10 cellular contexts compared by ENCODE assay signal in the genomic region with DNA sequence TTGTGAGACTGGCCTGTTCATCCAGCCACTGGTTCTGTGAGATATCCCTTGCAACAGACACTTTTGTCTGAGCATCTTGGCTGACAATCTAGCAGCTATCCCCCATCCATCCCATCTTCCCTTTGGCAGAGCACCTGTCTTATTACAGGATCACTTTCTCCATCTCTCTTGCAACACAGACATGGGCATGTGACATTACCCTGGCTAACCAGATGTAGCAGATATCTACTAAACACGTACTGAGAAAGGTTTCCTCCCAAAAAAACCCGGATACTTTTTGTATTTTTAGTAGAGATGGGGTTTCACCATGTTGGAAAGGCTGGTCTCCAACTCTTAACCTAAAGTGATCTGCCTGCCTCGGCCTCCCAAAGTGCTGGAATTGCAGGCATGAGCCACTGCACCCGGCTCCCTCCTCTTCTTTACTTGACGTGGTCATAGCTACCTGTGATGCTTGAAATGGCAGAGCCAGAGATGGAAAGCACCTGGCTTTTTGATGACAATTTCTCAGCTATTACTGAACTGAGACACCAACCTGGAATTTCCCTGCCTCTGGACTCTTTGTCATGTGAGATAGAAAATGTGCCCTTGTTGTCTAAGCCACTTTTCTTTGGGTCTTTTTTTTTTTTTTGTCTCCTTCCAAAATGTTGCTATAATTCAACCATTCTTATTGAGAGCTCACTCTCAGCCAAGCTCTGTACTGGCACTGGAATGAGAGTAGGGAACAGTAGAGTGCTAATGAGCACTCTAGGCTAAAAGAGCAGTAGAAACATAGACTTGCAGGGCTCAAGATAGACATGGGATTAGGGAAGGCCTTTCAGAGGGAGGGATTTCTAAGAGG. TPM values are rescaled to one million over a fixed set of nuclear protein-coding genes. Genes with fewer than 3 reads are reported as not detected.
A peak's percentile ranks its signal among the peaks of the same experiment; 100 is the strongest.
DNase-seq lines count a peak whose midpoint lies in the region; ATAC-seq, FAIRE-seq and TF ChIP-seq lines count a peak whose summit lies in the region.
"Had no signal": no experiment of that assay in that cellular context is flagged by ENCODE, and none has a peak within 500 bp of the region (broad histone marks: within the 10 kb centered on the region; RNA-seq: fewer than 3 reads in every experiment).

No MANE protein-coding gene starts in this region.

- FAIRE-seq in urothelium cell line (lab: Jason Lieb, UNC), result no peak

- H3K36me3 Mint-ChIP-seq in activated T-helper 2 cell treated with anti-CD3 and anti-CD28 coated beads, Interferon-gamma antibody, Interleukin-2, Interleukin-4, amounts not matched to agents 10 μg/mL and 5 μg/mL and 100 μg/mL, durations not matched to agents 14 hours and 24 hours and 36 hours (ENCODE audit: low read depth), result peaks cover 83% of the 10 kb centered on the region

- no peak overlapping the region for H3K27ac ChIP-seq in prostate gland

- H3K36me3 ChIP-seq in prostate gland, result no peaks in the 10 kb centered on the region

- in situ Hi-C loops in GM13977 (cut with MboI; ENCODE audit: low pct_unique_long_range_greater_than_20kb, low sequenced_read_pairs, unreplicated experiment), result no loop called here

- no peaks in the 10 kb centered on the region for H3K9me3 ChIP-seq in prostate gland

- TF ChIP-seq CTCF in GM13977 (IDR thresholded peaks at IDR 0.05; ENCODE audit: extremely low read depth, insufficient read depth, missing control alignments), result no peak
- no peak for TF ChIP-seq CTCF in prostate gland (IDR thresholded peaks at IDR 0.05)

- no peak for DNase-seq in activated T-helper 2 cell treated with anti-CD3 and anti-CD28 coated beads, Interferon-gamma antibody, Interleukin-2, Interleukin-4, amounts not matched to agents 10 μg/mL and 5 μg/mL and 100 μg/mL, durations not matched to agents 14 hours and 24 hours and 36 hours (ENCODE audit: low spot score)
- DNase-seq in sciatic nerve (ENCODE audit: low spot score) (no peak), urothelium cell line (ENCODE audit: low spot score) (no peak), GM13977 (ENCODE audit: low spot score) (no peak), KG1 (lab: John Stamatoyannopoulos, UW) (no peak), prostate gland (ENCODE audit: low spot score) (no peak)
- DNase-seq: NCI-H446 treated with DMSO at 0.1 percent for 48 hours had no signal

- H3K4me1 Mint-ChIP-seq in activated T-helper 2 cell treated with anti-CD3 and anti-CD28 coated beads, Interferon-gamma antibody, Interleukin-2, Interleukin-4, amounts not matched to agents 10 μg/mL and 5 μg/mL and 100 μg/mL, durations not matched to agents 14 hours and 24 hours and 36 hours (ENCODE audit: low read depth), result peaks cover 61% of the 10 kb centered on the region

- TF ChIP-seq POLR2A in prostate gland (IDR thresholded peaks at IDR 0.05), result no peak

- H3K9me3 Mint-ChIP-seq in activated T-helper 2 cell treated with anti-CD3 and anti-CD28 coated beads, Interferon-gamma antibody, Interleukin-2, Interleukin-4, amounts not matched to agents 10 μg/mL and 5 μg/mL and 100 μg/mL, durations not matched to agents 14 hours and 24 hours and 36 hours, result peaks cover 8% of the 10 kb centered on the region

- 61% methylated on average over 5 of the region's 5 CpGs for WGBS in prostate gland

- no peaks in the 10 kb centered on the region for H3K27me3 ChIP-seq in prostate gland (replicated peaks; ENCODE audit: insufficient read depth)

- no peaks in the 10 kb centered on the region for H3K27me3 Mint-ChIP-seq in activated T-helper 2 cell treated with anti-CD3 and anti-CD28 coated beads, Interferon-gamma antibody, Interleukin-2, Interleukin-4, amounts not matched to agents 10 μg/mL and 5 μg/mL and 100 μg/mL, durations not matched to agents 14 hours and 24 hours and 36 hours (ENCODE audit: low read depth)

- intact Hi-C loops in activated T-helper 2 cell treated with anti-CD3 and anti-CD28 coated beads, Interferon-gamma antibody, Interleukin-2, Interleukin-4, amounts not matched to agents 10 μg/mL and 5 μg/mL and 100 μg/mL, durations not matched to agents 14 hours and 24 hours and 36 hours (cut with micrococcal nuclease), result loop anchor here (2.0 kb wide), 1 partner anchor 18 kb away; no protein-coding TSS in a partner anchor
- intact Hi-C loops in sciatic nerve (cut with DNase I), result no loop called here
- intact Hi-C loops in prostate gland (cut with DNase I), result no loop called here

- H3K4me3 Mint-ChIP-seq in activated T-helper 2 cell treated with anti-CD3 and anti-CD28 coated beads, Interferon-gamma antibody, Interleukin-2, Interleukin-4, amounts not matched to agents 10 μg/mL and 5 μg/mL and 100 μg/mL, durations not matched to agents 14 hours and 24 hours and 36 hours (ENCODE audit: low read depth), result peak overlapping the region; percentile 55

- H3K4me1 ChIP-seq in prostate gland (replicated peaks), result no peaks in the 10 kb centered on the region

- H3K27ac Mint-ChIP-seq in activated T-helper 2 cell treated with anti-CD3 and anti-CD28 coated beads, Interferon-gamma antibody, Interleukin-2, Interleukin-4, amounts not matched to agents 10 μg/mL and 5 μg/mL and 100 μg/mL, durations not matched to agents 14 hours and 24 hours and 36 hours, result peak overlapping the region; percentile 95

- H3K4me3 ChIP-seq in prostate gland, result no peak overlapping the region

- ATAC-seq in GM18868 (IDR thresholded peaks at IDR 0.05; ENCODE audit: unreplicated experiment), result peak; percentile 53
- peak; percentile 44 for ATAC-seq in HG03442 (IDR thresholded peaks at IDR 0.05; ENCODE audit: unreplicated experiment)
- peak; percentile 30 for ATAC-seq in sciatic nerve
- ATAC-seq: esophagus mucosa had no signal

RNA-seq across cellular contexts. Expression of a gene that starts 32.6 kb away (rescaled TPM):
- total RNA-seq in activated T-helper 2 cell treated with anti-CD3 and anti-CD28 coated beads, Interferon-gamma antibody, Interleukin-2, Interleukin-4, amounts not matched to agents 10 μg/mL and 5 μg/mL and 100 μg/mL, durations not matched to agents 14 hours and 24 hours and 36 hours, result 358 and 359 TPM in 2 replicates
- total RNA-seq in sciatic nerve (132 TPM), prostate gland (10 to 100 TPM; 34.6 to 93.7 TPM)

RNA-seq across cellular contexts. Expression of a gene that starts 43.3 kb away (rescaled TPM):
- 22.3 and 23.7 TPM in 2 replicates for total RNA-seq in activated T-helper 2 cell treated with anti-CD3 and anti-CD28 coated beads, Interferon-gamma antibody, Interleukin-2, Interleukin-4, amounts not matched to agents 10 μg/mL and 5 μg/mL and 100 μg/mL, durations not matched to agents 14 hours and 24 hours and 36 hours
- total RNA-seq in sciatic nerve, result 42.4 TPM
- 10 to 100 TPM; 36.3 to 51.5 TPM for total RNA-seq in prostate gland
